Comparison of ENCODE assay signal across 8 cellular contexts in the genomic region with DNA sequence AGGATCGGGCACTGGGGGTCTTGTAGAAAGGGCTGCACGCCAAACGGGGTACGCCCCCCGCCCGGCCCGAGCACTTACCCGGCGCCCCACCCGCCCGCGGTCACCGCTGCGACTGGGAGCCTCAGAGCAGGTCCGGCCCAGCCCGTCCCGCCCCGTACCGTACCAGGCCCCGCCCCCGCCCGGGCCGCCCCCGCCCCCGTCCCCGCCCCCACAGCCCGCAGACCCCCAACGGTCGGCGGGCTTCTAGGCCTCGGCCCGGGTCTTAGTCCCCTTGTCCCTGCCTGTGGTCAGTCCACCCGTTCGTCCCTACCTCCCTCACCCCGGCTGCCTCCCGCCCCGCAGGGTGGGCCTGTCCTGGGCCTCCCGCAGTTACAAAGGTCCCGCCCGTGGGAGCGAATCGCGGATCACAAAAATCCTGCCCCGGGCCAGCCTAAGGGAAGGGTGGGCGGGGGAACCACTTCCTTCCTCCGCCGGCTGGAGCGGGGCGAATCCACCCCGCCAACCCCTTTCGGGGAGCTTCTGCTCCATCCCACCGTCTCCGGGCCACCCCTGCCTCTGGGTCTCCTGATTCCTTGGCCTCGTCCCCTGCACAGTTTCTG. TPM values are rescaled to one million over a fixed set of nuclear protein-coding genes. Genes with fewer than 3 reads are reported as not detected.
DNase-seq lines count a peak whose midpoint lies in the region; ATAC-seq and TF ChIP-seq lines count a peak whose summit lies in the region.

A gene with protein sequence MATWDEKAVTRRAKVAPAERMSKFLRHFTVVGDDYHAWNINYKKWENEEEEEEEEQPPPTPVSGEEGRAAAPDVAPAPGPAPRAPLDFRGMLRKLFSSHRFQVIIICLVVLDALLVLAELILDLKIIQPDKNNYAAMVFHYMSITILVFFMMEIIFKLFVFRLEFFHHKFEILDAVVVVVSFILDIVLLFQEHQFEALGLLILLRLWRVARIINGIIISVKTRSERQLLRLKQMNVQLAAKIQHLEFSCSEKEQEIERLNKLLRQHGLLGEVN (minus strand): TSS at position 114 of the 599 bp plus-strand sequence. CDS start 5,870 bp downstream, outside the sequence.

- POLR2A ChIA-PET in T-cell (lab: Charles Lee): no interaction called here

- H3K9me3 Mint-ChIP-seq in T-cell: no peaks in the 10 kb centered on the region

- ATAC-seq in HG02798 (IDR thresholded peaks at IDR 0.05; ENCODE audit: poor library complexity, unreplicated experiment): peak; percentile 30
- ATAC-seq in T-cell (replicated peaks in 1 of 4): peak; percentile 69 to 73 (median 72)

- H3K36me3 Mint-ChIP-seq in T-cell: peaks cover 16% of the 10 kb centered on the region

- peak within 1 kb of the TSS; percentile 56 to 82 for H3K27ac ChIP-seq in breast epithelium
- peak within 1 kb of the TSS; percentile 73 for H3K27ac ChIP-seq in layer of hippocampus (ENCODE audit: low read depth, low read length)

- H3K9me3 ChIP-seq in breast epithelium: no peaks in the 10 kb centered on the region

- intact Hi-C loops in breast epithelium (cut with DNase I; ENCODE audit: low total_unique reads): no loop called here

- H3K4me1 Mint-ChIP-seq in T-cell: peaks cover 38 to 56% (median 39%) of the 10 kb centered on the region in 3 donors

- TF ChIP-seq POLR2A in breast epithelium (IDR thresholded peaks at IDR 0.05): no peak

- peak within 1 kb of the TSS; percentile 87 to 95 (median 95) for H3K4me3 Mint-ChIP-seq in T-cell

- no peaks in the 10 kb centered on the region for H3K27me3 Mint-ChIP-seq in T-cell

- peak in 16 of 34 experiments; percentile 4 to 50 (median 21) for DNase-seq in T-cell
- DNase-seq in breast epithelium (ENCODE audit: low spot score in 2 of 2): no peak
- peak; percentile 18 to 35 for DNase-seq in stimulated activated CD4-positive, alpha-beta T cell treated with anti-CD3 and anti-CD28 coated beads, Interleukin-4, amount 100 ng/mL, for 4 hours
- no peak for DNase-seq in AML-193 (lab: John Stamatoyannopoulos, UW)
- no peak for DNase-seq in DMS153 (lab: John Stamatoyannopoulos, UW)

- no peaks in the 10 kb centered on the region for H3K36me3 ChIP-seq in breast epithelium

- peak within 1 kb of the TSS; percentile 71; the same call in 1 of the 2 replicates for H3K4me3 ChIP-seq in GM08714 (ENCODE audit: low read length)
- peak within 1 kb of the TSS; percentile 60 to 95 (median 64) for H3K4me3 ChIP-seq in breast epithelium

- CTCF ChIA-PET in T-cell (lab: Charles Lee): interaction anchor here in 1 of 2 donors (0.6 kb wide), 1 partner anchor 258 kb away, joined by 3 read pairs; no protein-coding TSS in a partner anchor

- peaks cover 4 to 5% of the 10 kb centered on the region in 2 donors for H3K4me1 ChIP-seq in breast epithelium

- TF ChIP-seq CTCF in breast epithelium (IDR thresholded peaks at IDR 0.05): no peak

- peak within 1 kb of the TSS; percentile 89 to 91 for H3K27ac Mint-ChIP-seq in T-cell

- H3K27me3 ChIP-seq in breast epithelium (no peaks in the 10 kb centered on the region), layer of hippocampus (ENCODE audit: control insufficient read depth, insufficient read depth, low read length) (no peaks in the 10 kb centered on the region)

RNA-seq across cellular contexts. Expression of the gene that starts here (rescaled TPM):
- 10 to 100 TPM in 3 of 5 donors, 1 to 10 TPM in 2; 5.6 to 18.7 (median 14.2) TPM for total RNA-seq in T-cell
- 10 to 100 TPM in 1 of 3 donors, 1 to 10 TPM in 2; 2.6 to 16.6 (median 7.6) TPM for total RNA-seq in breast epithelium

Comparison
In these comparisons a context has a peak if more than half of its experiments do, and no peak if none do; other contexts are left out.
1. DNase-seq: peak in stimulated activated CD4-positive, alpha-beta T cell treated with anti-CD3 and anti-CD28 coated beads, Interleukin-4, amount 100 ng/mL, for 4 hours (2 of 2); none in breast epithelium (0 of 2), AML-193 (0 of 2) and DMS153 (single experiment).